Comparison of ENCODE assay signal across 8 cellular contexts in genomic region chr20:35146299-35146921, GRCh38. TPM values are rescaled to one million over a fixed set of nuclear protein-coding genes. Genes with fewer than 3 reads are reported as not detected.
DNase-seq lines count a peak whose midpoint lies in the region; ATAC-seq, FAIRE-seq and TF ChIP-seq lines count a peak whose summit lies in the region.

No MANE protein-coding gene starts in this region.

- H3K27ac Mint-ChIP-seq in stimulated activated naive CD8-positive, alpha-beta T cell treated with anti-CD3 and anti-CD28 coated beads, Interleukin-15, amount 100 ng/mL, for 72 hours, result peak overlapping the region; percentile 91 to 98

- 7% methylated on average over 23 of the region's 23 CpGs for WGBS in GM12878 (ENCODE audit: insufficient coverage, insufficient replicate concordance, low lambda C conversion rate, missing lambda C conversion rate)

- peak overlapping the region; percentile 65 for H3K4me2 ChIP-seq in GM12878 (ENCODE audit: control insufficient read depth, insufficient read depth)

- no peaks in the 10 kb centered on the region for H3K9me3 ChIP-seq in GM12878 (replicated peaks; ENCODE audit: control insufficient read depth, insufficient read depth, low read length)

- peak overlapping the region; percentile 100 for H2AFZ ChIP-seq in GM12878 (ENCODE audit: control insufficient read depth, low read depth, low read length)

- H3K27me3 ChIP-seq in GM12878 (replicated peaks in 1 of 2; ENCODE audit: control insufficient read depth in 2 of 2, insufficient read depth in 2 of 2, low read length in 1 of 2), result no peaks in the 10 kb centered on the region

- TF ChIP-seq RAD21 in GM12878 (IDR thresholded peaks at IDR 0.05; ENCODE audit: insufficient read depth, low read depth, low read length), result no peak

- peak overlapping the region; percentile 91 for H3K9ac ChIP-seq in GM12878 (ENCODE audit: control insufficient read depth, insufficient read depth, low read length)

- peaks cover 13% of the 10 kb centered on the region for H3K4me1 ChIP-seq in GM12878 (ENCODE audit: control insufficient read depth, insufficient read depth, low read length)

- in situ Hi-C loops in GM12878 (cut with MboI), result loop anchor here (5.0 to 10.0 kb wide), 2 partner anchors 121 to 298 kb away; no protein-coding TSS in a partner anchor

- peak overlapping the region; percentile 97 for H3K4me3 ChIP-seq in AG10803 (ENCODE audit: low read length)
- peak overlapping the region; percentile 88 for H3K4me3 ChIP-seq in GM12878

- H3K9me3 Mint-ChIP-seq in stimulated activated naive CD8-positive, alpha-beta T cell treated with anti-CD3 and anti-CD28 coated beads, Interleukin-15, amount 100 ng/mL, for 72 hours, result no peaks in the 10 kb centered on the region

- TF ChIP-seq POLR2A in GM12878 (IDR thresholded peaks at IDR 0.05; ENCODE audit: low read depth, low read length), result no peak

- intact Hi-C loops in GM12878 (cut with micrococcal nuclease; ENCODE audit: unreplicated experiment), result loop anchor here (10.0 kb wide), 1 partner anchor 298 kb away; no protein-coding TSS in a partner anchor

- H3K36me3 ChIP-seq in GM12878 (ENCODE audit: control insufficient read depth in 2 of 2, insufficient read depth in 2 of 2, low read length in 1 of 2), result peaks cover 0 to 4% of the 10 kb centered on the region in 2 experiments; a peak in 1 of 4 replicates

- SMC1A ChIA-PET in GM12878 (lab: Charles Lee; ENCODE audit: uncharacterized antibody, unreplicated experiment), result interaction anchor here (0.7 to 2.2 kb wide), 11 partner anchors 9 to 426 kb away, joined by 3 to 13 read pairs (median 4); partner anchors contain the start of gene EIF6

- CTCF ChIA-PET in GM12878 (lab: Yijun Ruan, JAX), result interaction anchor here (0.6 to 5.7 kb wide), 17 partner anchors 16 to 313 kb away, joined by 3 to 98 read pairs (median 4); partner anchors contain the start of genes ACSS2, GGT7 and TRPC4AP

- ATAC-seq in GM18867 (IDR thresholded peaks at IDR 0.05; ENCODE audit: unreplicated experiment) (peak; percentile 16), GM12878 (peak; percentile 34), HG03139 (IDR thresholded peaks at IDR 0.05; ENCODE audit: unreplicated experiment) (no peak)
- ATAC-seq in stimulated activated naive CD8-positive, alpha-beta T cell treated with anti-CD3 and anti-CD28 coated beads, Interleukin-15, amount 100 ng/mL, for 72 hours, result peak; percentile 53

- DNase-seq in AG10803 (ENCODE audit: low read depth) (no peak), NCI-H345 treated with DMSO at 0.1 percent for 48 hours (lab: John Stamatoyannopoulos, UW; ENCODE audit: unreplicated experiment) (peak; percentile 23), GM12878 (ENCODE audit: low read depth, low spot score) (no peak), islet precursor cell (peak; percentile 78), NCI-H226 (no peak)
- peak; percentile 27 to 35 for DNase-seq in stimulated activated naive CD8-positive, alpha-beta T cell treated with anti-CD3 and anti-CD28 coated beads, Interleukin-15, amount 100 ng/mL, for 72 hours

- RAD21 ChIA-PET in GM12878 (lab: Charles Lee; ENCODE audit: unreplicated experiment), result interaction anchor here (0.6 to 3.3 kb wide), 12 partner anchors 19 to 321 kb away, joined by 3 to 14 read pairs (median 4); partner anchors contain the start of genes CEP250, EIF6 and NCOA6

- peak overlapping the region; percentile 93 to 96 for H3K4me3 Mint-ChIP-seq in stimulated activated naive CD8-positive, alpha-beta T cell treated with anti-CD3 and anti-CD28 coated beads, Interleukin-15, amount 100 ng/mL, for 72 hours

- no peaks in the 10 kb centered on the region for H4K20me1 ChIP-seq in GM12878 (ENCODE audit: control insufficient read depth, insufficient read depth)

- no peak for FAIRE-seq in GM12878 (lab: Jason Lieb, UNC)

- peaks cover 11% of the 10 kb centered on the region for H3K79me2 ChIP-seq in GM12878 (ENCODE audit: control insufficient read depth, insufficient read depth, low read length)

- POLR2A ChIA-PET in GM12878 (lab: Charles Lee), result interaction anchor here (1.0 to 1.2 kb wide), 2 partner anchors 50 to 271 kb away, joined by 3 to 4 read pairs; partner anchors contain the start of gene ACSS2

- peak overlapping the region; percentile 69 for H3K27ac ChIP-seq in GM12878 (ENCODE audit: control insufficient read depth, insufficient read depth)

- TSS peak; percentile 56 for BruUV-seq in GM12878 (replicated peaks; lab: Mats Ljungman, UMichigan)

- TF ChIP-seq CTCF in AG10803 (conservative IDR thresholded peaks at IDR 0.05; ENCODE audit: low read length), result peak; percentile 21; the same call in 1 of the 2 replicates
- no peak for TF ChIP-seq CTCF in GM12878 (IDR thresholded peaks at IDR 0.05 in 2 of 3, conservative IDR thresholded peaks at IDR 0.05 in 1 of 3; ENCODE audit: control insufficient read depth in 2 of 3, extremely low read depth in 1 of 3, insufficient read depth in 1 of 3, low read depth in 3 of 3, low read length in 3 of 3)

- no peaks in the 10 kb centered on the region for H3K27me3 Mint-ChIP-seq in stimulated activated naive CD8-positive, alpha-beta T cell treated with anti-CD3 and anti-CD28 coated beads, Interleukin-15, amount 100 ng/mL, for 72 hours

- no peak for TF ChIP-seq EP300 in GM12878 (IDR thresholded peaks at IDR 0.05; ENCODE audit: borderline replicate concordance in 1 of 2, control insufficient read depth in 1 of 2, low read depth in 2 of 2, low read length in 2 of 2)

- H3K4me1 Mint-ChIP-seq in stimulated activated naive CD8-positive, alpha-beta T cell treated with anti-CD3 and anti-CD28 coated beads, Interleukin-15, amount 100 ng/mL, for 72 hours, result peaks cover 40% of the 10 kb centered on the region

TF ChIP-seq in GM12878, 131 proteins besides CTCF, POLR2A, EP300 and RAD21 (continues in another document):
- no peak for TF ChIP-seq ZNF24 (IDR thresholded peaks at IDR 0.05)
- TF ChIP-seq, protein P1, sequence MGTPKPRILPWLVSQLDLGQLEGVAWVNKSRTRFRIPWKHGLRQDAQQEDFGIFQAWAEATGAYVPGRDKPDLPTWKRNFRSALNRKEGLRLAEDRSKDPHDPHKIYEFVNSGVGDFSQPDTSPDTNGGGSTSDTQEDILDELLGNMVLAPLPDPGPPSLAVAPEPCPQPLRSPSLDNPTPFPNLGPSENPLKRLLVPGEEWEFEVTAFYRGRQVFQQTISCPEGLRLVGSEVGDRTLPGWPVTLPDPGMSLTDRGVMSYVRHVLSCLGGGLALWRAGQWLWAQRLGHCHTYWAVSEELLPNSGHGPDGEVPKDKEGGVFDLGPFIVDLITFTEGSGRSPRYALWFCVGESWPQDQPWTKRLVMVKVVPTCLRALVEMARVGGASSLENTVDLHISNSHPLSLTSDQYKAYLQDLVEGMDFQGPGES (IDR thresholded peaks at IDR 0.05), result no peak

RNA-seq across cellular contexts. Expression of gene EDEM2, which starts 0.7 kb away (rescaled TPM):
- 13.9 and 14.7 TPM in 2 replicates for total RNA-seq in GM12878 (2013; cell fraction: nucleolus; rRNA removed)
- 24.8 and 27.1 TPM in 2 replicates for total RNA-seq in GM12878 (2014; rRNA removed)
- 14.5 and 14.7 TPM in 2 replicates for total RNA-seq in GM12878 (2014; rRNA removed; fragmentation: Illumina TruSeq; extraction: Trizol)
- total RNA-seq in GM12878 (2021), result 16.6 and 18.0 TPM in 2 replicates
- 9.9 TPM for polyA plus RNA-seq in GM12878 (2011; ENCODE audit: low read depth)
- polyA plus RNA-seq in GM12878 (2011; rRNA removed), result 7.6 and 13.4 TPM in 2 replicates
- 13.5 and 16.2 TPM in 2 replicates for polyA plus RNA-seq in GM12878 (2011; cell fraction: cytosol; rRNA removed)
- 17.6 and 21.0 TPM in 2 replicates for polyA plus RNA-seq in GM12878 (2011; cell fraction: nucleus; rRNA removed)
- polyA plus RNA-seq in GM12878 (2012), result 19.8 and 20.1 TPM in 2 replicates
- polyA plus RNA-seq in GM12878 (2014; fragmentation: Illumina TruSeq; extraction: Trizol), result 13.3 and 15.1 TPM in 2 replicates
- 10 to 100 TPM in 1 of 2 experiments, 1 to 10 TPM in 1; 9.9 to 11.4 TPM for polyA plus RNA-seq in GM12878 (2014; fragmentation: Nextera tagmentation; extraction: Ambion mirVana)
- polyA plus RNA-seq in GM12878 (2014; rRNA removed), result 11.5 and 12.4 TPM in 2 replicates
- 10 to 100 TPM; 24.3 TPM for polyA plus RNA-seq in GM12878 (2016; fragmentation: Nextera tagmentation; extraction: Ambion mirVana)
- 9.6 and 10.4 TPM in 2 replicates for polyA minus RNA-seq in GM12878 (2011; rRNA and poly(A)+ RNA removed)
- 3.4 and 4.5 TPM in 2 replicates for polyA minus RNA-seq in GM12878 (2011; cell fraction: cytosol; rRNA and poly(A)+ RNA removed)
- 3.5 and 3.7 TPM in 2 replicates for polyA minus RNA-seq in GM12878 (2011; cell fraction: nucleus; rRNA and poly(A)+ RNA removed)

RNA-seq across cellular contexts. Expression of gene PROCR, which starts 25.5 kb away (rescaled TPM):
- total RNA-seq in GM12878 (2013; cell fraction: nucleolus; rRNA removed), result not detected in 2 replicates
- total RNA-seq in GM12878 (2014; rRNA removed), result 0.27 and 0.73 TPM in 2 replicates
- total RNA-seq in GM12878 (2014; rRNA removed; fragmentation: Illumina TruSeq; extraction: Trizol), result 0.22 and 0.32 TPM in 2 replicates
- 0.38 TPM in 1 of 2 replicates, not detected in the other for total RNA-seq in GM12878 (2021)
- 1.0 TPM for polyA plus RNA-seq in GM12878 (2011; ENCODE audit: low read depth)
- polyA plus RNA-seq in GM12878 (2011; rRNA removed), result 0.61 and 0.67 TPM in 2 replicates
- polyA plus RNA-seq in GM12878 (2011; cell fraction: cytosol; rRNA removed), result 0.94 and 1.1 TPM in 2 replicates
- polyA plus RNA-seq in GM12878 (2011; cell fraction: nucleus; rRNA removed), result 0.42 and 0.81 TPM in 2 replicates
- polyA plus RNA-seq in GM12878 (2012), result 1.2 and 2.0 TPM in 2 replicates
- 0.12 and 0.14 TPM in 2 replicates for polyA plus RNA-seq in GM12878 (2014; fragmentation: Illumina TruSeq; extraction: Trizol)
- under 1 TPM; 0.27 to 0.31 TPM for polyA plus RNA-seq in GM12878 (2014; fragmentation: Nextera tagmentation; extraction: Ambion mirVana)
- 0.41 and 0.78 TPM in 2 replicates for polyA plus RNA-seq in GM12878 (2014; rRNA removed)
- not detected for polyA plus RNA-seq in GM12878 (2016; fragmentation: Nextera tagmentation; extraction: Ambion mirVana)
- polyA minus RNA-seq in GM12878 (2011; rRNA and poly(A)+ RNA removed), result 0.59 and 1.2 TPM in 2 replicates
- not detected in 2 replicates for polyA minus RNA-seq in GM12878 (2011; cell fraction: cytosol; rRNA and poly(A)+ RNA removed)
- 0.29 and 0.36 TPM in 2 replicates for polyA minus RNA-seq in GM12878 (2011; cell fraction: nucleus; rRNA and poly(A)+ RNA removed)

RNA-seq across cellular contexts. Expression of gene TRPC4AP, which starts 53.8 kb away (rescaled TPM):
- total RNA-seq in GM12878 (2013; cell fraction: nucleolus; rRNA removed), result 74.4 and 78.9 TPM in 2 replicates
- total RNA-seq in GM12878 (2014; rRNA removed) (25.2 and 28.2 TPM in 2 replicates), GM12878 (2014; rRNA removed; fragmentation: Illumina TruSeq; extraction: Trizol) (22.7 and 23.6 TPM in 2 replicates), GM12878 (2021) (44.8 and 45.5 TPM in 2 replicates)
- 27.3 TPM for polyA plus RNA-seq in GM12878 (2011; ENCODE audit: low read depth)
- polyA plus RNA-seq in GM12878 (2011; rRNA removed) (39.8 and 52.2 TPM in 2 replicates), GM12878 (2014; fragmentation: Illumina TruSeq; extraction: Trizol) (30.7 and 36.8 TPM in 2 replicates), GM12878 (2014; fragmentation: Nextera tagmentation; extraction: Ambion mirVana) (1 to 10 TPM; 1.1 to 2.2 TPM), GM12878 (2014; rRNA removed) (51.9 and 53.3 TPM in 2 replicates), GM12878 (2016; fragmentation: Nextera tagmentation; extraction: Ambion mirVana) (10 to 100 TPM; 60.7 to 61.7 TPM)
- polyA plus RNA-seq in GM12878 (2011; cell fraction: cytosol; rRNA removed), result 52.3 and 60.4 TPM in 2 replicates
- 154 and 188 TPM in 2 replicates for polyA plus RNA-seq in GM12878 (2011; cell fraction: nucleus; rRNA removed)
- 32.3 and 38.9 TPM in 2 replicates for polyA plus RNA-seq in GM12878 (2012)
- 64.4 and 69.6 TPM in 2 replicates for polyA minus RNA-seq in GM12878 (2011; rRNA and poly(A)+ RNA removed)
- polyA minus RNA-seq in GM12878 (2011; cell fraction: cytosol; rRNA and poly(A)+ RNA removed), result 19.1 and 24.0 TPM in 2 replicates
- polyA minus RNA-seq in GM12878 (2011; cell fraction: nucleus; rRNA and poly(A)+ RNA removed), result 34.4 and 35.1 TPM in 2 replicates

Comparison
In these comparisons a context has a peak if more than half of its experiments do, and no peak if none do; other contexts are left out.
1. DNase-seq: peak in NCI-H345 treated with DMSO at 0.1 percent for 48 hours (single experiment), islet precursor cell (single experiment) and stimulated activated naive CD8-positive, alpha-beta T cell treated with anti-CD3 and anti-CD28 coated beads, Interleukin-15, amount 100 ng/mL, for 72 hours (2 of 2); none in AG10803 (single experiment), GM12878 (single experiment) and NCI-H226 (single experiment).